In the genomic region with DNA sequence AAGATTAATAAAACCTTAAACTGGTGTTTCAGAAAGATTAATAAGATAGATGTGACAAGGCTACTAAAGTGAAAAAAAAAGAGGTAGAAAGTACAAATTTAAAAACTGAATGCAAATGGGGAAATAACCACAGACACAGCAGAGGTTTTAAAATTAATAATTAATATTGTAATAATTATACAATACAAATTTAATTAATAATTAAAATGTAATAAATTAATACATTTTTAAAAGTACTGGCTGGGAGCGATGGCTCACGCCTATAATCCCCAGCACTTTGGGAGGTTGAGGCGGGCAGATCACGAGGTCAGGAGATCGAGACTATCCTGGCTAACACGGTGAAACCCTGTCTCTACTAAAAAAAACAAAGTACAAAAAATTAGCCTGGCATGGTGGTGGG, we compare ENCODE assay signal across 29 cellular contexts. TPM values are rescaled to one million over a fixed set of nuclear protein-coding genes. Genes with fewer than 3 reads are reported as not detected.
"Had no signal": no experiment of that assay in that cellular context is flagged by ENCODE, and none has a peak within 500 bp of the region (broad histone marks: within the 10 kb centered on the region; RNA-seq: fewer than 3 reads in every experiment).

No MANE protein-coding gene starts in this region.

- H3K4me1 Mint-ChIP-seq: mesothelial cell of epicardium, naive B cell had no signal

- H3K4me3 Mint-ChIP-seq: dendritic cell treated with granulocyte-macrophage colony-stimulating factor and Interleukin-4, amounts not matched to agents 40 ng/mL and 50 ng/mL, for 4 days; effector memory CD8-positive, alpha-beta T cell; endodermal cell; mesothelial cell of epicardium; naive B cell had no signal

- ATAC-seq: effector memory CD8-positive, alpha-beta T cell; esophagus mucosa; gastrocnemius medialis; heart right ventricle; left cardiac atrium; left lung; left ventricle myocardium superior; lower lobe of right lung; mucosa of descending colon had no signal

- DNase-seq: colonic mucosa; cortex of kidney; effector CD8-positive, alpha-beta T cell; effector memory CD8-positive, alpha-beta T cell; endodermal cell; erythroblast; esophagus squamous epithelium; foreskin fibroblast; foreskin melanocyte; gastrocnemius medialis; glutamatergic neuron; head of caudate nucleus; heart right ventricle; hippocampal formation; left cardiac atrium; left lung; left ventricle myocardium superior; lower lobe of right lung; mesenchymal stem cell; mucosa of descending colon; naive B cell had no signal

- H3K36me3 Mint-ChIP-seq: mesothelial cell of epicardium had no signal

- H3K27me3 Mint-ChIP-seq: effector memory CD8-positive, alpha-beta T cell had no signal

- H3K27ac Mint-ChIP-seq: dendritic cell treated with granulocyte-macrophage colony-stimulating factor and Interleukin-4, amounts not matched to agents 40 ng/mL and 50 ng/mL, for 4 days; effector memory CD8-positive, alpha-beta T cell; endodermal cell; mesothelial cell of epicardium had no signal

- H3K9me3 Mint-ChIP-seq: endodermal cell had no signal

RNA-seq across cellular contexts. Expression of gene CD2, which starts 26.8 kb away (rescaled TPM):
- total RNA-seq: dermis microvascular lymphatic vessel endothelial cell, endodermal cell, glomerular endothelial cell, kidney epithelial cell, lung microvascular endothelial cell, mesothelial cell of epicardium, myocyte had no signal
